ENCODE assay signal across 8 cellular contexts in genomic region chr5:42950091-42950465, GRCh38.
DNase-seq lines count a peak whose midpoint lies in the region; TF ChIP-seq lines count a peak whose summit lies in the region.

No MANE protein-coding gene starts in this region.

- H3K27ac Mint-ChIP-seq in CD14-positive monocyte = peak overlapping the region; percentile 91 to 98 (median 95)
- peak overlapping the region; percentile 79 for H3K27ac Mint-ChIP-seq in osteocyte (ENCODE audit: unreplicated experiment)
- no peak overlapping the region for H3K27ac Mint-ChIP-seq in mesothelial cell of epicardium

- intact Hi-C loops in CD14-positive monocyte (cut with micrococcal nuclease) (loop anchor here (2.0 to 5.0 kb wide), 5 partner anchors 43 to 242 kb away; partner anchors contain the start of genes ANXA2R (in 2 of the 2) and NIM1K (in 1 of the 2)), head of caudate nucleus (cut with DNase I) (no loop called here)

- no peaks in the 10 kb centered on the region for H3K36me3 ChIP-seq in KOPT-K1 (ENCODE audit: insufficient read depth, low read length)

- H3K4me3 Mint-ChIP-seq in CD14-positive monocyte (peak overlapping the region; percentile 91 to 95), osteocyte (ENCODE audit: unreplicated experiment) (no peak overlapping the region), mesothelial cell of epicardium (no peak overlapping the region)

- H3K9me3 Mint-ChIP-seq in CD14-positive monocyte = peaks cover 17 to 32% (median 25%) of the 10 kb centered on the region in 7 donors
- H3K9me3 Mint-ChIP-seq in osteocyte (ENCODE audit: unreplicated experiment) = peaks cover 7% of the 10 kb centered on the region
- peaks cover 4% of the 10 kb centered on the region for H3K9me3 Mint-ChIP-seq in mesothelial cell of epicardium

- peak overlapping the region; percentile 11 to 28 for H3K4me3 ChIP-seq in cardiac fibroblast (replicated peaks in 1 of 2; ENCODE audit: low read depth in 2 of 2, low read length in 2 of 2)

- H3K4me1 Mint-ChIP-seq in CD14-positive monocyte (peaks cover 40% of the 10 kb centered on the region), osteocyte (ENCODE audit: unreplicated experiment) (peaks cover 24% of the 10 kb centered on the region), mesothelial cell of epicardium (no peaks in the 10 kb centered on the region)

- peaks cover 5 to 12% of the 10 kb centered on the region in 2 donors for H3K36me3 Mint-ChIP-seq in CD14-positive monocyte
- peaks cover 2% of the 10 kb centered on the region for H3K36me3 Mint-ChIP-seq in osteocyte (ENCODE audit: unreplicated experiment)
- no peaks in the 10 kb centered on the region for H3K36me3 Mint-ChIP-seq in mesothelial cell of epicardium

- TF ChIP-seq CTCF in CD14-positive monocyte (IDR thresholded peaks at IDR 0.05) (no peak), cardiac fibroblast (IDR thresholded peaks at IDR 0.05; ENCODE audit: low read depth, low read length) (no peak), osteocyte (IDR thresholded peaks at IDR 0.05) (no peak), mesothelial cell of epicardium (IDR thresholded peaks at IDR 0.05; ENCODE audit: unreplicated experiment) (no peak)

- DNase-seq in CD14-positive monocyte (ENCODE audit: low spot score) (no peak), cardiac fibroblast (ENCODE audit: low read depth in 2 of 2) (no peak), osteocyte (ENCODE audit: extremely low spot score, unreplicated experiment) (no peak), head of caudate nucleus (no peak), NCI-H1930 (lab: John Stamatoyannopoulos, UW) (no peak), mesothelial cell of epicardium (ENCODE audit: low spot score in 2 of 2, unreplicated experiment in 2 of 2) (no peak), H4 (ENCODE audit: low spot score) (no peak)

- peaks cover 20 to 32% (median 31%) of the 10 kb centered on the region in 3 donors for H3K27me3 Mint-ChIP-seq in CD14-positive monocyte (ENCODE audit: low read depth in 3 of 3)
- H3K27me3 Mint-ChIP-seq in osteocyte (ENCODE audit: unreplicated experiment) = no peaks in the 10 kb centered on the region
- peaks cover 3% of the 10 kb centered on the region for H3K27me3 Mint-ChIP-seq in mesothelial cell of epicardium (ENCODE audit: low read depth)

- H3K27ac ChIP-seq in KOPT-K1 (ENCODE audit: low read depth, low read length, poor library complexity, severe bottlenecking) = peak overlapping the region; percentile 95

- H3K9me3 ChIP-seq in KOPT-K1 (ENCODE audit: insufficient read depth, low read length, poor library complexity, severe bottlenecking) = peaks cover 21% of the 10 kb centered on the region

Comparison
In these comparisons a context has a peak if more than half of its experiments do, and no peak if none do; other contexts are left out.
1. H3K4me3 Mint-ChIP-seq: peak in CD14-positive monocyte (2 of 2); none in osteocyte (single experiment) and mesothelial cell of epicardium (single experiment).